In genomic region chr4:70838972-70839536, GRCh38 we compare ENCODE assay signal across 8 cellular contexts. TPM values are rescaled to one million over a fixed set of nuclear protein-coding genes. Genes with fewer than 3 reads are reported as not detected.
DNase-seq lines count a peak whose midpoint lies in the region; ATAC-seq, FAIRE-seq and TF ChIP-seq lines count a peak whose summit lies in the region.

No MANE protein-coding gene starts in this region.

- no peaks in the 10 kb centered on the region for H3K9me3 Mint-ChIP-seq in activated B cell treated with CpG ODN at 0.5 μM for 24 hours

- H3K27ac Mint-ChIP-seq in activated B cell treated with CpG ODN at 0.5 μM for 24 hours = peak overlapping the region; percentile 93

- H3K4me3 ChIP-seq in bronchial epithelial cell (ENCODE audit: low read depth, low read length) = peak overlapping the region; percentile 53

- CTCF ChIA-PET in activated B cell treated with CpG ODN at 0.5 μM for 24 hours (lab: Charles Lee) = interaction anchor here (0.6 to 2.2 kb wide), 6 partner anchors 63 to 171 kb away, joined by 3 to 11 read pairs (median 5); partner anchors contain the start of gene MOB1B

- TF ChIP-seq CTCF in activated B cell treated with CpG ODN at 0.5 μM for 24 hours (IDR thresholded peaks at IDR 0.05) = no peak
- no peak for TF ChIP-seq CTCF in bronchial epithelial cell (IDR thresholded peaks at IDR 0.05; ENCODE audit: insufficient read depth, low read length, severe bottlenecking)

- POLR2A ChIA-PET in activated B cell treated with CpG ODN at 0.5 μM for 24 hours (lab: Charles Lee) = interaction anchor here (0.5 to 7.3 kb wide), 21 partner anchors 10 to 171 kb away, joined by 3 to 80 read pairs (median 7); partner anchors contain the start of genes DCK and MOB1B

- H3K4me3 Mint-ChIP-seq in activated B cell treated with CpG ODN at 0.5 μM for 24 hours = peak overlapping the region; percentile 93

- no peaks in the 10 kb centered on the region for H3K27me3 Mint-ChIP-seq in activated B cell treated with CpG ODN at 0.5 μM for 24 hours

- peaks cover 19% of the 10 kb centered on the region for H3K36me3 Mint-ChIP-seq in activated B cell treated with CpG ODN at 0.5 μM for 24 hours (ENCODE audit: low read depth)

- H3K4me1 Mint-ChIP-seq in activated B cell treated with CpG ODN at 0.5 μM for 24 hours = peaks cover 57% of the 10 kb centered on the region

- peaks cover 6% of the 10 kb centered on the region for H3K36me3 ChIP-seq in bronchial epithelial cell (ENCODE audit: control insufficient read depth, insufficient read depth, low read length)

- DNase-seq in DMS79 treated with DMSO at 0.1 percent for 48 hours (lab: John Stamatoyannopoulos, UW) (peak; percentile 30), DMS79 (lab: John Stamatoyannopoulos, UW) (no peak), NCI-H146 (lab: John Stamatoyannopoulos, UW) (peak; percentile 80), activated B cell treated with CpG ODN at 0.5 μM for 24 hours (peak; percentile 52), bronchial epithelial cell (ENCODE audit: low read depth) (peak; percentile 44), islet precursor cell (peak; percentile 80)
- DNase-seq in stimulated activated CD4-positive, alpha-beta T cell treated with anti-CD3 and anti-CD28 coated beads, Interleukin-12 subunit alpha, Interleukin-12 subunit beta, amount 100 ng/mL, for 4 hours = peak; percentile 65

- intact Hi-C loops in activated B cell treated with CpG ODN at 0.5 μM for 24 hours (cut with micrococcal nuclease) = loop anchor here (1.0 to 10.0 kb wide), 7 partner anchors 63 to 346 kb away; partner anchors contain the start of genes DCK, MOB1B and UTP3

- H3K27me3 ChIP-seq in bronchial epithelial cell (ENCODE audit: control insufficient read depth, insufficient read depth, low read length) = no peaks in the 10 kb centered on the region

- FAIRE-seq in bronchial epithelial cell (lab: Jason Lieb, UNC) = no peak

- ATAC-seq in HG02840 (IDR thresholded peaks at IDR 0.05; ENCODE audit: low FRiP score, unreplicated experiment) (peak; percentile 45), activated B cell treated with CpG ODN at 0.5 μM for 24 hours (ENCODE audit: low read depth) (peak; percentile 30)

RNA-seq across cellular contexts. Expression of gene GRSF1, which starts 0.6 kb away (rescaled TPM):
- 61.1 and 63.5 TPM in 2 replicates for total RNA-seq in activated B cell treated with CpG ODN at 0.5 μM for 24 hours
- 62.7 and 78.5 TPM in 2 replicates for total RNA-seq in bronchial epithelial cell
